ENCODE assay signal across 8 cellular contexts in genomic region chr5:65721775-65722574, GRCh38. TPM values are rescaled to one million over a fixed set of nuclear protein-coding genes. Genes with fewer than 3 reads are reported as not detected.
DNase-seq lines count a peak whose midpoint lies in the region; ATAC-seq and TF ChIP-seq lines count a peak whose summit lies in the region.

NLN (plus strand) TSS chr5:65722205; CDS start chr5:65722374, 169 bp downstream.
SGTB (minus strand) TSS chr5:65722109; CDS start chr5:65720807, 1,302 bp downstream.

- DNase-seq in AML-193 (lab: John Stamatoyannopoulos, UW) (peak; percentile 45 to 47), NCI-H526 (lab: John Stamatoyannopoulos, UW) (peak; percentile 13 to 81), dorsolateral prefrontal cortex (peak; percentile 73 to 94 (median 88)), lower leg skin (ENCODE audit: low spot score in 2 of 2) (peak; percentile 69 to 96)
- DNase-seq in activated CD4-positive, alpha-beta T cell treated with anti-CD3 and anti-CD28 coated beads, Interleukin-2, amount 50 U/mL, for 48 hours: peak; percentile 84 to 86
- peak; percentile 78 to 82 for DNase-seq in stimulated activated CD4-positive, alpha-beta T cell treated with anti-CD3 and anti-CD28 coated beads, Interleukin-4, amount 100 ng/mL, for 48 hours (ENCODE audit: low read depth in 2 of 2)

- WGBS in lower leg skin, 2 donors: 0% methylated on average over 28 to 35 of the region's 92 CpGs

- H3K4me3 ChIP-seq in dorsolateral prefrontal cortex: peak within 1 kb of the TSS; percentile 63 to 100 (median 95)
- peak within 1 kb of the TSS; percentile 99 for H3K4me3 ChIP-seq in lower leg skin (ENCODE audit: low read depth, poor library complexity, severe bottlenecking)

- no peak for TF ChIP-seq POLR2A in lower leg skin (IDR thresholded peaks at IDR 0.05)

- TF ChIP-seq CTCF in dorsolateral prefrontal cortex (IDR thresholded peaks at IDR 0.05 in 54 of 56, conservative IDR thresholded peaks at IDR 0.05 in 2 of 56; ENCODE audit: low read depth in 1 of 56, partially characterized antibody in 56 of 56) (peak in 7 of 56 donors; percentile 9 to 23 (median 16)), lower leg skin (IDR thresholded peaks at IDR 0.05) (no peak)

- no peaks in the 10 kb centered on the region for H3K27me3 ChIP-seq in dorsolateral prefrontal cortex

- intact Hi-C loops in dorsolateral prefrontal cortex (cut with DNase I): loop anchor here (2.0 to 5.0 kb wide), 2 partner anchors 97 to 100 kb away; partner anchors contain the start of genes TRIM23 (in 2 of the 2), SHLD3 (in 1 of the 2) and TRAPPC13 (in 1 of the 2)
- intact Hi-C loops in lower leg skin (cut with DNase I; ENCODE audit: low total_unique reads): no loop called here

- ATAC-seq in GM18909 (IDR thresholded peaks at IDR 0.05; ENCODE audit: poor library complexity, unreplicated experiment) (peak; percentile 92), HG03159 (IDR thresholded peaks at IDR 0.05; ENCODE audit: unreplicated experiment) (peak; percentile 85)

- H3K27ac ChIP-seq in dorsolateral prefrontal cortex: peak within 1 kb of the TSS; percentile 27 to 93 (median 79)

RNA-seq across cellular contexts. Expression of gene NLN, which starts in this region (rescaled TPM):
- total RNA-seq in dorsolateral prefrontal cortex (10 to 100 TPM; 14.0 to 41.7 (median 30.4) TPM), lower leg skin (10 to 100 TPM; 14.0 to 18.8 (median 16.4) TPM)

RNA-seq across cellular contexts. Expression of gene SGTB, which starts in this region (rescaled TPM):
- 100 to 1,000 TPM in 19 of 120 experiments, 10 to 100 TPM in 101; 31.9 to 123 (median 81.4) TPM for total RNA-seq in dorsolateral prefrontal cortex
- total RNA-seq in lower leg skin: 1 to 10 TPM; 5.8 to 6.4 (median 6.0) TPM

Comparison
In these comparisons a context has a peak if more than half of its experiments do, and no peak if none do; other contexts are left out.
1. Peak in every context shown above with its lines: DNase-seq, ATAC-seq, H3K4me3 ChIP-seq and H3K27ac ChIP-seq.
2. RNA of gene SGTB (total RNA-seq): 31.9 to 123 TPM in dorsolateral prefrontal cortex; 5.8 to 6.4 TPM in lower leg skin; every median in the first group is over 4 times any median in the second.